In genomic region chr9:35910613-35911488, GRCh38 we compare ENCODE assay signal across 8 cellular contexts. TPM values are rescaled to one million over a fixed set of nuclear protein-coding genes. Genes with fewer than 3 reads are reported as not detected.
A peak's percentile ranks its signal among the peaks of the same experiment; 100 is the strongest.
DNase-seq lines count a peak whose midpoint lies in the region; ATAC-seq and TF ChIP-seq lines count a peak whose summit lies in the region.

No MANE protein-coding gene starts in this region.

- no peaks in the 10 kb centered on the region for H3K36me3 Mint-ChIP-seq in activated naive CD8-positive, alpha-beta T cell treated with anti-CD3 and anti-CD28 coated beads, Interleukin-2, amount 10 ng/mL, durations not matched to agents 7 days and 5 days

- peaks cover 0 to 4% (median 0%) of the 10 kb centered on the region in 11 experiments; a peak in 2 of 22 replicates for H3K9me3 ChIP-seq in BLaER1 treated with 17β-estradiol and CSF1 and Interleukin-3, amounts not matched to agents 10 nM and 100 nM (replicated peaks in 1 of 11)
- no peaks in the 10 kb centered on the region for H3K9me3 ChIP-seq in HEK293 (ENCODE audit: control insufficient read depth, insufficient read depth, low read depth, low read length)
- no peaks in the 10 kb centered on the region for H3K9me3 ChIP-seq in PC-3 (ENCODE audit: low read length)

- H3K4me1 ChIP-seq in BLaER1 treated with 17β-estradiol and CSF1 and Interleukin-3, amounts not matched to agents 10 nM and 100 nM, result peaks cover 45 to 58% (median 55%) of the 10 kb centered on the region in 10 experiments
- peaks cover 10% of the 10 kb centered on the region for H3K4me1 ChIP-seq in HEK293 (ENCODE audit: control insufficient read depth, insufficient read depth, low read length)
- peaks cover 56% of the 10 kb centered on the region for H3K4me1 ChIP-seq in PC-3 (ENCODE audit: insufficient read depth, low read length)

- H3K79me2 ChIP-seq in PC-3 (ENCODE audit: low read length), result peaks cover 10% of the 10 kb centered on the region

- no peaks in the 10 kb centered on the region for H3K27me3 Mint-ChIP-seq in activated naive CD8-positive, alpha-beta T cell treated with anti-CD3 and anti-CD28 coated beads, Interleukin-2, amount 10 ng/mL, durations not matched to agents 7 days and 5 days

- intact Hi-C loops in PC-3 (cut with micrococcal nuclease), result no loop called here

- CTCF ChIA-PET in HEK293 (lab: Yijun Ruan, JAX), result interaction anchor here (0.6 to 3.6 kb wide), 44 partner anchors 8 to 724 kb away, joined by 3 to 45 read pairs (median 4); partner anchors contain the start of genes CCDC107, GBA2, HINT2 and RGP1
- CTCF ChIA-PET in PC-3 (lab: Charles Lee), result interaction anchor here (0.6 kb wide), 2 partner anchors 29 to 77 kb away, joined by 3 read pairs; no protein-coding TSS in a partner anchor

- peak; percentile 49; the same call in 1 of the 2 replicates for TF ChIP-seq CTCF in HEK293 (tag by site-specific recombination; IDR thresholded peaks at IDR 0.05)
- TF ChIP-seq CTCF in PC-3 (conservative IDR thresholded peaks at IDR 0.05; ENCODE audit: low read depth, low read length), result peak; percentile 77

- peak overlapping the region; percentile 24 to 83 (median 53) for H3K4me2 ChIP-seq in BLaER1 treated with 17β-estradiol and CSF1 and Interleukin-3, amounts not matched to agents 10 nM and 100 nM
- H3K4me2 ChIP-seq in PC-3 (ENCODE audit: low read length), result peak overlapping the region; percentile 50; the same call in 1 of the 2 replicates

- no peak overlapping the region; a peak in 1 of 22 replicates for H3K9ac ChIP-seq in BLaER1 treated with 17β-estradiol and CSF1 and Interleukin-3, amounts not matched to agents 10 nM and 100 nM
- no peak overlapping the region for H3K9ac ChIP-seq in PC-3 (ENCODE audit: low read length)

- no peaks in the 10 kb centered on the region for H4K20me1 ChIP-seq in BLaER1 treated with 17β-estradiol and CSF1 and Interleukin-3, amounts not matched to agents 10 nM and 100 nM
- H4K20me1 ChIP-seq in PC-3 (ENCODE audit: low read length), result no peaks in the 10 kb centered on the region

- peak overlapping the region; percentile 75 for H3K4me3 Mint-ChIP-seq in activated naive CD8-positive, alpha-beta T cell treated with anti-CD3 and anti-CD28 coated beads, Interleukin-2, amount 10 ng/mL, durations not matched to agents 7 days and 5 days

- ATAC-seq in PC-3 (no peak; the same call in 1 of the 2 replicates), GM18520 (IDR thresholded peaks at IDR 0.05; ENCODE audit: unreplicated experiment) (no peak)
- ATAC-seq in activated naive CD8-positive, alpha-beta T cell treated with anti-CD3 and anti-CD28 coated beads, Interleukin-2, amount 10 ng/mL, durations not matched to agents 7 days and 5 days (ENCODE audit: low read depth), result peak; percentile 62
- ATAC-seq in stimulated activated naive CD8-positive, alpha-beta T cell treated with anti-CD3 and anti-CD28 coated beads, Interleukin-15, Interleukin-2, amounts not matched to agents 100 U/mL and 50 U/mL, for 24 hours, result peak; percentile 42

- H3K4me3 ChIP-seq in BLaER1 treated with 17β-estradiol and CSF1 and Interleukin-3, amounts not matched to agents 10 nM and 100 nM, result no peak overlapping the region
- H3K4me3 ChIP-seq in HEK293 (ENCODE audit: low read depth, low read length) (no peak overlapping the region), PC-3 (ENCODE audit: low read length) (no peak overlapping the region)

- H3K9me2 ChIP-seq in PC-3 (replicated peaks; ENCODE audit: low read length), result no peaks in the 10 kb centered on the region

- POLR2A ChIA-PET in HEK293 (lab: Yijun Ruan, JAX), result no interaction called here
- POLR2A ChIA-PET in PC-3 (lab: Charles Lee; ENCODE audit: unreplicated experiment), result no interaction called here
- POLR2A ChIA-PET in activated naive CD8-positive, alpha-beta T cell treated with anti-CD3 and anti-CD28 coated beads, Interleukin-2, amount 10 ng/mL, durations not matched to agents 7 days and 5 days (lab: Charles Lee), result interaction anchor here (0.5 kb wide), 1 partner anchor 275 kb away, joined by 5 read pairs; no protein-coding TSS in a partner anchor

- no TSS peak for BruUV-seq in PC-3 (replicated peaks; lab: Mats Ljungman, UMichigan)

- peaks cover 11% of the 10 kb centered on the region for H3F3A ChIP-seq in PC-3 (ENCODE audit: low read length, unreplicated experiment)

- peak overlapping the region; percentile 40; the same call in 1 of the 2 replicates for H2AFZ ChIP-seq in PC-3 (ENCODE audit: low read length)

- DNase-seq in PC-3 (peak; percentile 78), iPS-NIHi11 (ENCODE audit: low spot score) (peak; percentile 63), GF-D8 (lab: John Stamatoyannopoulos, UW) (no peak)
- peak; percentile 50 for DNase-seq in activated naive CD8-positive, alpha-beta T cell treated with anti-CD3 and anti-CD28 coated beads, Interleukin-2, amount 10 ng/mL, durations not matched to agents 7 days and 5 days
- DNase-seq in stimulated activated naive CD8-positive, alpha-beta T cell treated with anti-CD3 and anti-CD28 coated beads, Interleukin-15, Interleukin-2, amounts not matched to agents 100 U/mL and 50 U/mL, for 24 hours, result peak; percentile 28

- peak overlapping the region in 3 of 11 experiments; percentile 18 to 26 (median 22); a peak in 4 of 22 replicates for H3K27ac ChIP-seq in BLaER1 treated with 17β-estradiol and CSF1 and Interleukin-3, amounts not matched to agents 10 nM and 100 nM
- H3K27ac ChIP-seq in HEK293 (ENCODE audit: extremely low read depth, low read depth, low read length), result no peak overlapping the region
- H3K27ac ChIP-seq in PC-3 (ENCODE audit: low read length), result no peak overlapping the region

- H3K27ac Mint-ChIP-seq in activated naive CD8-positive, alpha-beta T cell treated with anti-CD3 and anti-CD28 coated beads, Interleukin-2, amount 10 ng/mL, durations not matched to agents 7 days and 5 days, result peak overlapping the region; percentile 93

- no peaks in the 10 kb centered on the region for H3K27me3 ChIP-seq in BLaER1 treated with 17β-estradiol and CSF1 and Interleukin-3, amounts not matched to agents 10 nM and 100 nM
- no peaks in the 10 kb centered on the region for H3K27me3 ChIP-seq in PC-3 (ENCODE audit: low read length)

- no peaks in the 10 kb centered on the region for H3K36me3 ChIP-seq in BLaER1 treated with 17β-estradiol and CSF1 and Interleukin-3, amounts not matched to agents 10 nM and 100 nM
- H3K36me3 ChIP-seq in HEK293 (ENCODE audit: control insufficient read depth in 2 of 2, insufficient read depth in 1 of 2, low read length in 2 of 2), result no peaks in the 10 kb centered on the region
- H3K36me3 ChIP-seq in PC-3 (ENCODE audit: low read depth, low read length), result no peaks in the 10 kb centered on the region

- H3K4me1 Mint-ChIP-seq in activated naive CD8-positive, alpha-beta T cell treated with anti-CD3 and anti-CD28 coated beads, Interleukin-2, amount 10 ng/mL, durations not matched to agents 7 days and 5 days, result peaks cover 21% of the 10 kb centered on the region

- H3K9me3 Mint-ChIP-seq in activated naive CD8-positive, alpha-beta T cell treated with anti-CD3 and anti-CD28 coated beads, Interleukin-2, amount 10 ng/mL, durations not matched to agents 7 days and 5 days, result no peaks in the 10 kb centered on the region

TF ChIP-seq in HEK293, 187 proteins besides CTCF, POLR2A, EP300 and RAD21:
- TF ChIP-seq ZNF654 (tag by site-specific recombination; IDR thresholded peaks at IDR 0.05; ENCODE audit: low read depth), result peak; percentile 67
- TF ChIP-seq YY2 (tag by site-specific recombination; IDR thresholded peaks at IDR 0.05), result no peak
- TF ChIP-seq ZNF341 (tag by site-specific recombination; IDR thresholded peaks at IDR 0.05; ENCODE audit: low read depth), result no peak
- TF ChIP-seq ZBTB1 (tag by site-specific recombination; IDR thresholded peaks at IDR 0.05), result no peak
- peak; percentile 42; the same call in 1 of the 2 replicates for TF ChIP-seq ZBTB17 (tag by site-specific recombination; IDR thresholded peaks at IDR 0.05)

RNA-seq across cellular contexts. Expression of gene SPAAR, which starts 1.6 kb away (rescaled TPM):
- 0.35 TPM in 1 of 2 replicates, not detected in the other for total RNA-seq in PC-3 (2014; rRNA removed)
- not detected for total RNA-seq in activated naive CD8-positive, alpha-beta T cell treated with anti-CD3 and anti-CD28 coated beads, Interleukin-2, amount 10 ng/mL, durations not matched to agents 7 days and 5 days

RNA-seq across cellular contexts. Expression of gene HRCT1, which starts 4.8 kb away (rescaled TPM):
- total RNA-seq in PC-3 (2014; rRNA removed), result 1.7 TPM in 2 replicates
- total RNA-seq in activated naive CD8-positive, alpha-beta T cell treated with anti-CD3 and anti-CD28 coated beads, Interleukin-2, amount 10 ng/mL, durations not matched to agents 7 days and 5 days, result not detected

RNA-seq across cellular contexts. Expression of gene OR13J1, which starts 40.6 kb away (rescaled TPM):
- total RNA-seq in PC-3 (2014; rRNA removed), result not detected in 2 replicates
- total RNA-seq in activated naive CD8-positive, alpha-beta T cell treated with anti-CD3 and anti-CD28 coated beads, Interleukin-2, amount 10 ng/mL, durations not matched to agents 7 days and 5 days, result not detected

RNA-seq across cellular contexts. Expression of gene OR2S2, which starts 47.1 kb away (rescaled TPM):
- not detected in 2 replicates for total RNA-seq in PC-3 (2014; rRNA removed)
- total RNA-seq in activated naive CD8-positive, alpha-beta T cell treated with anti-CD3 and anti-CD28 coated beads, Interleukin-2, amount 10 ng/mL, durations not matched to agents 7 days and 5 days, result not detected

Comparison
In these comparisons a context has a peak if more than half of its experiments do, and no peak if none do; other contexts are left out.
1. ATAC-seq: peak in activated naive CD8-positive, alpha-beta T cell treated with anti-CD3 and anti-CD28 coated beads, Interleukin-2, amount 10 ng/mL, durations not matched to agents 7 days and 5 days (single experiment) and stimulated activated naive CD8-positive, alpha-beta T cell treated with anti-CD3 and anti-CD28 coated beads, Interleukin-15, Interleukin-2, amounts not matched to agents 100 U/mL and 50 U/mL, for 24 hours (single experiment); none in PC-3 (single experiment) and GM18520 (single experiment).